12 cellular contexts compared by ENCODE assay signal in the genomic region with DNA sequence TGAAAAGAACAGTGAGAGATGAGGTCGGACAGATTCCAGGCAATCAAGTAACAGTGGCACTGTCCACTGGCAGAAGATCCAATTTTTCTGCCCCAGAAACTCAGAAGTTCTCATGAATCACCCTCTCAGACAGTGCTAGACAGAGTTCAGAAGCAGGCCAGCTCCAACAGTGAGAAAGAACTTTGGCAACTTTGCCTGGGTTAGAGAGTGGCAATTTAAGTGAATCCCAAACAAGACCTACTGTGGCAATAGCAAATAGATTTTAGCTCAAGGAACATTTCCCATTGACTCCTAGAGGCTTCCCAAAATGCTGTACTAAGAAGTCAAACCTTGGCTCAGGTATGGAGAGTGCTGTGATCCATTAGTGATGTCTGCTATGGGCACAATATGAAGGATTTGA. TPM values are rescaled to one million over a fixed set of nuclear protein-coding genes. Genes with fewer than 3 reads are reported as not detected.
A peak's percentile ranks its signal among the peaks of the same experiment; 100 is the strongest.
DNase-seq lines count a peak whose midpoint lies in the region; ATAC-seq and TF ChIP-seq lines count a peak whose summit lies in the region.
"Had no signal": no experiment of that assay in that cellular context is flagged by ENCODE, and none has a peak within 500 bp of the region (broad histone marks: within the 10 kb centered on the region; RNA-seq: fewer than 3 reads in every experiment).

No MANE protein-coding gene starts in this region.

- H3K27ac ChIP-seq in upper lobe of left lung, result peak overlapping the region in 3 of 4 donors; percentile 6 to 54 (median 24)

- TF ChIP-seq EP300 in upper lobe of left lung (IDR thresholded peaks at IDR 0.05), result no peak

- peaks cover 2 to 7% of the 10 kb centered on the region in 2 donors for H3K9me3 Mint-ChIP-seq in activated T-cell treated with anti-CD3 and anti-CD28 coated beads, Interleukin-2, amount 50 U/mL, for 72 hours
- H3K9me3 Mint-ChIP-seq in activated naive CD8-positive, alpha-beta T cell treated with anti-CD3 and anti-CD28 coated beads for 36 hours, result peaks cover 23% of the 10 kb centered on the region

- 86 to 91% methylated on average over 1 of the region's 1 CpG for WGBS in upper lobe of left lung, 2 donors

- peaks cover 40 to 58% (median 44%) of the 10 kb centered on the region in 4 donors for H3K4me1 ChIP-seq in upper lobe of left lung

- H3K4me3 ChIP-seq in upper lobe of left lung, result no peak overlapping the region
- H3K4me3 ChIP-seq: esophagus muscularis mucosa had no signal

- peak overlapping the region; percentile 8 for H3K27ac Mint-ChIP-seq in activated T-cell treated with anti-CD3 and anti-CD28 coated beads, Interleukin-2, amount 50 U/mL, for 72 hours
- H3K27ac Mint-ChIP-seq in activated naive CD8-positive, alpha-beta T cell treated with anti-CD3 and anti-CD28 coated beads for 36 hours, result peak overlapping the region; percentile 86

- H3K27me3 ChIP-seq in upper lobe of left lung, result no peaks in the 10 kb centered on the region
- H3K27me3 ChIP-seq: esophagus muscularis mucosa had no signal

- no peaks in the 10 kb centered on the region for H3K9me3 ChIP-seq in upper lobe of left lung
- H3K9me3 ChIP-seq: esophagus muscularis mucosa had no signal

- peak overlapping the region; percentile 3 to 47 for H3K4me3 Mint-ChIP-seq in activated T-cell treated with anti-CD3 and anti-CD28 coated beads, Interleukin-2, amount 50 U/mL, for 72 hours
- H3K4me3 Mint-ChIP-seq in activated naive CD8-positive, alpha-beta T cell treated with anti-CD3 and anti-CD28 coated beads for 36 hours, result no peak overlapping the region

- DNase-seq in activated T-cell treated with anti-CD3 and anti-CD28 coated beads, Interleukin-2, amount 50 U/mL, for 72 hours, result no peak
- no peak for DNase-seq in activated T-cell treated with anti-CD3 and anti-CD28 coated beads for 4 hours
- DNase-seq in activated naive CD8-positive, alpha-beta T cell treated with anti-CD3 and anti-CD28 coated beads for 36 hours, result no peak
- DNase-seq in globus pallidus (ENCODE audit: low spot score), result peak; percentile 22
- DNase-seq in upper lobe of left lung, result no peak
- DNase-seq in mucosa of gallbladder (ENCODE audit: low spot score), result no peak
- DNase-seq: activated CD4-positive, CD25-positive, alpha-beta regulatory T cell; amygdala; NCI-H2081 had no signal

- H3K4me1 Mint-ChIP-seq in activated T-cell treated with anti-CD3 and anti-CD28 coated beads, Interleukin-2, amount 50 U/mL, for 72 hours (ENCODE audit: low read depth), result peaks cover 93% of the 10 kb centered on the region
- peaks cover 92% of the 10 kb centered on the region for H3K4me1 Mint-ChIP-seq in activated naive CD8-positive, alpha-beta T cell treated with anti-CD3 and anti-CD28 coated beads for 36 hours

- ATAC-seq in activated T-cell treated with anti-CD3 and anti-CD28 coated beads, Interleukin-2, amount 50 U/mL, for 72 hours (replicated peaks in 1 of 2), result no peak
- ATAC-seq in upper lobe of left lung (ENCODE audit: low FRiP score in 2 of 2) (peak in 1 of 2 donors; percentile 44), GM18511 (IDR thresholded peaks at IDR 0.05; ENCODE audit: unreplicated experiment) (no peak), HG02852 (IDR thresholded peaks at IDR 0.05; ENCODE audit: unreplicated experiment) (no peak)

- H3K27me3 Mint-ChIP-seq in activated T-cell treated with anti-CD3 and anti-CD28 coated beads, Interleukin-2, amount 50 U/mL, for 72 hours (ENCODE audit: low read depth), result no peaks in the 10 kb centered on the region
- no peaks in the 10 kb centered on the region for H3K27me3 Mint-ChIP-seq in activated naive CD8-positive, alpha-beta T cell treated with anti-CD3 and anti-CD28 coated beads for 36 hours

- peaks cover 0 to 3% (median 0%) of the 10 kb centered on the region in 4 donors for H3K36me3 ChIP-seq in upper lobe of left lung

- no peak for TF ChIP-seq CTCF in upper lobe of left lung (IDR thresholded peaks at IDR 0.05)

- peaks cover 23 to 31% of the 10 kb centered on the region in 2 donors for H3K36me3 Mint-ChIP-seq in activated T-cell treated with anti-CD3 and anti-CD28 coated beads, Interleukin-2, amount 50 U/mL, for 72 hours (ENCODE audit: insufficient read depth in 2 of 2)
- H3K36me3 Mint-ChIP-seq in activated naive CD8-positive, alpha-beta T cell treated with anti-CD3 and anti-CD28 coated beads for 36 hours, result peaks cover 98% of the 10 kb centered on the region

- TF ChIP-seq POLR2A in upper lobe of left lung (IDR thresholded peaks at IDR 0.05), result no peak

RNA-seq across cellular contexts. Expression of a gene that starts 12.3 kb away (rescaled TPM):
- total RNA-seq in activated T-cell treated with anti-CD3 and anti-CD28 coated beads, Interleukin-2, amount 50 U/mL, for 72 hours, result 100 to 1,000 TPM; 385 to 504 TPM
- total RNA-seq in activated naive CD8-positive, alpha-beta T cell treated with anti-CD3 and anti-CD28 coated beads for 36 hours, result 100 to 1,000 TPM; 380 to 428 TPM
- 100 to 1,000 TPM; 454 to 696 (median 551) TPM for total RNA-seq in upper lobe of left lung
- total RNA-seq in mucosa of gallbladder, result 356 TPM
